Comparison of ENCODE assay signal across 10 cellular contexts in the genomic region with DNA sequence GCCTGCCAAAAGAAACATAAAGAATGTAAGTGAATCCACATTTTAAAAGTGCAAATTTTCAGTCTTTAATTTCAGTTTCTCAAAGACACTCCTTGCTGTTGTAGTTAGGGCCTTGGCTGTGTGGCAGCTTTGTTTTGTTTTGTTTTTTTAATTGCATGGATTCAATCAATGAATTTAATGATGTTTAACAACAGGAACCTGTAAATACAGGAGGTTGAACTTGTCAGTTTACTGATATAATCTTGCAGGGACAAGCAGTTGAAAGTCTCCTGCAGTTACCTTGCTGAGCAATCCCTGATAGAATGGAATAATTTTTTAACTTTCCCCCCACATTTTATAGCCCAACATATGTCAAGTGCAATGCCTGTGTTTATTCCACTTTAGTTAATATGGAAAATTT.
"Had no signal": no experiment of that assay in that cellular context is flagged by ENCODE, and none has a peak within 500 bp of the region (broad histone marks: within the 10 kb centered on the region; RNA-seq: fewer than 3 reads in every experiment).

No MANE protein-coding gene starts in this region.

- H3K4me2 ChIP-seq: KMS-11 had no signal

- H2AFZ ChIP-seq: GM23248 had no signal

- H3K9ac ChIP-seq: GM23248, KMS-11 had no signal

- ATAC-seq: HCT116, HepG2 had no signal

- H3K27ac ChIP-seq: GM23248, HL-60, KMS-11 had no signal

- FAIRE-seq: HepG2 had no signal

- H3K4me3 ChIP-seq: GM23248, HAP-1 had no signal

- DNase-seq: GM23248, GOT3, H7, HFFc6, KBM-7 had no signal

- H3K36me3 ChIP-seq: HAP-1 had no signal

- H3K9me3 ChIP-seq: HAP-1 had no signal

- H3K4me1 ChIP-seq: HAP-1 had no signal
